ENCODE assay signal across 1 cellular context in genomic region chr6:26216886-26217713, GRCh38.
TF ChIP-seq lines count a peak whose summit lies in the region.

No MANE protein-coding gene starts in this region.

TF ChIP-seq in HepG2, 621 proteins besides CTCF, POLR2A, EP300 and RAD21 (continued from another document and continues in another):
- no peak for TF ChIP-seq FUBP1 (CRISPR knock-in tag; IDR thresholded peaks at IDR 0.05; ENCODE audit: borderline replicate concordance)
- TF ChIP-seq POGZ (CRISPR knock-in tag; IDR thresholded peaks at IDR 0.05), result peak; percentile 86
- TF ChIP-seq FOXM1 (CRISPR knock-in tag; IDR thresholded peaks at IDR 0.05), result no peak; the same call in 1 of the 2 replicates
- no peak; the same call in 1 of the 2 replicates for TF ChIP-seq ZNF432 (CRISPR knock-in tag; IDR thresholded peaks at IDR 0.05; ENCODE audit: borderline replicate concordance)
- TF ChIP-seq, protein P1, sequence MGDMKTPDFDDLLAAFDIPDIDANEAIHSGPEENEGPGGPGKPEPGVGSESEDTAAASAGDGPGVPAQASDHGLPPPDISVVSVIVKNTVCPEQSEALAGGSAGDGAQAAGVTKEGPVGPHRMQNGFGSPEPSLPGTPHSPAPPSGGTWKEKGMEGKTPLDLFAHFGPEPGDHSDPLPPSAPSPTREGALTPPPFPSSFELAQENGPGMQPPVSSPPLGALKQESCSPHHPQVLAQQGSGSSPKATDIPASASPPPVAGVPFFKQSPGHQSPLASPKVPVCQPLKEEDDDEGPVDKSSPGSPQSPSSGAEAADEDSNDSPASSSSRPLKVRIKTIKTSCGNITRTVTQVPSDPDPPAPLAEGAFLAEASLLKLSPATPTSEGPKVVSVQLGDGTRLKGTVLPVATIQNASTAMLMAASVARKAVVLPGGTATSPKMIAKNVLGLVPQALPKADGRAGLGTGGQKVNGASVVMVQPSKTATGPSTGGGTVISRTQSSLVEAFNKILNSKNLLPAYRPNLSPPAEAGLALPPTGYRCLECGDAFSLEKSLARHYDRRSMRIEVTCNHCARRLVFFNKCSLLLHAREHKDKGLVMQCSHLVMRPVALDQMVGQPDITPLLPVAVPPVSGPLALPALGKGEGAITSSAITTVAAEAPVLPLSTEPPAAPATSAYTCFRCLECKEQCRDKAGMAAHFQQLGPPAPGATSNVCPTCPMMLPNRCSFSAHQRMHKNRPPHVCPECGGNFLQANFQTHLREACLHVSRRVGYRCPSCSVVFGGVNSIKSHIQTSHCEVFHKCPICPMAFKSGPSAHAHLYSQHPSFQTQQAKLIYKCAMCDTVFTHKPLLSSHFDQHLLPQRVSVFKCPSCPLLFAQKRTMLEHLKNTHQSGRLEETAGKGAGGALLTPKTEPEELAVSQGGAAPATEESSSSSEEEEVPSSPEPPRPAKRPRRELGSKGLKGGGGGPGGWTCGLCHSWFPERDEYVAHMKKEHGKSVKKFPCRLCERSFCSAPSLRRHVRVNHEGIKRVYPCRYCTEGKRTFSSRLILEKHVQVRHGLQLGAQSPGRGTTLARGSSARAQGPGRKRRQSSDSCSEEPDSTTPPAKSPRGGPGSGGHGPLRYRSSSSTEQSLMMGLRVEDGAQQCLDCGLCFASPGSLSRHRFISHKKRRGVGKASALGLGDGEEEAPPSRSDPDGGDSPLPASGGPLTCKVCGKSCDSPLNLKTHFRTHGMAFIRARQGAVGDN (CRISPR knock-in tag; IDR thresholded peaks at IDR 0.05), result peak; percentile 72
- TF ChIP-seq GATAD2A (CRISPR knock-in tag; IDR thresholded peaks at IDR 0.05), result no peak; the same call in 1 of the 2 replicates
- TF ChIP-seq IKZF1 (IDR thresholded peaks at IDR 0.05), result no peak
- TF ChIP-seq SUZ12 (IDR thresholded peaks at IDR 0.05; ENCODE audit: low read depth, low read length), result no peak
- peak; percentile 67; the same call in 1 of the 2 replicates for TF ChIP-seq THAP11 (CRISPR knock-in tag; IDR thresholded peaks at IDR 0.05)
- no peak for TF ChIP-seq ZFP36 (IDR thresholded peaks at IDR 0.05; ENCODE audit: borderline replicate concordance, low read depth, low read length, partially characterized antibody)
- peak; percentile 40 for TF ChIP-seq ZSCAN21 (CRISPR knock-in tag; IDR thresholded peaks at IDR 0.05; ENCODE audit: borderline replicate concordance)
- no peak for TF ChIP-seq ZBTB2 (CRISPR knock-in tag; IDR thresholded peaks at IDR 0.05; ENCODE audit: low read depth)
- no peak for TF ChIP-seq ZMYM2 (CRISPR knock-in tag; IDR thresholded peaks at IDR 0.05)
- TF ChIP-seq ZNF496 (CRISPR knock-in tag; IDR thresholded peaks at IDR 0.05; ENCODE audit: insufficient replicate concordance), result no peak
- TF ChIP-seq NFE2L2 (IDR thresholded peaks at IDR 0.05; ENCODE audit: low read length), result no peak
- no peak; the same call in none of the 2 replicates for TF ChIP-seq RFXAP (CRISPR knock-in tag; IDR thresholded peaks at IDR 0.05; ENCODE audit: borderline replicate concordance)
- TF ChIP-seq JUN (CRISPR knock-in tag; IDR thresholded peaks at IDR 0.05), result peak; percentile 58; the same call in 1 of the 2 replicates
- TF ChIP-seq ATF6 (CRISPR knock-in tag; conservative IDR thresholded peaks at IDR 0.05), result 0 out of 2 replicates have a peak, but pooled peaks have one; percentile 4
- TF ChIP-seq ZNF788 (CRISPR knock-in tag; IDR thresholded peaks at IDR 0.05; ENCODE audit: borderline replicate concordance), result peak; percentile 86; the same call in 1 of the 2 replicates
- TF ChIP-seq, protein P2, sequence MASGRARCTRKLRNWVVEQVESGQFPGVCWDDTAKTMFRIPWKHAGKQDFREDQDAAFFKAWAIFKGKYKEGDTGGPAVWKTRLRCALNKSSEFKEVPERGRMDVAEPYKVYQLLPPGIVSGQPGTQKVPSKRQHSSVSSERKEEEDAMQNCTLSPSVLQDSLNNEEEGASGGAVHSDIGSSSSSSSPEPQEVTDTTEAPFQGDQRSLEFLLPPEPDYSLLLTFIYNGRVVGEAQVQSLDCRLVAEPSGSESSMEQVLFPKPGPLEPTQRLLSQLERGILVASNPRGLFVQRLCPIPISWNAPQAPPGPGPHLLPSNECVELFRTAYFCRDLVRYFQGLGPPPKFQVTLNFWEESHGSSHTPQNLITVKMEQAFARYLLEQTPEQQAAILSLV (CRISPR knock-in tag; IDR thresholded peaks at IDR 0.05; ENCODE audit: borderline replicate concordance), result peak; percentile 66; the same call in 1 of the 2 replicates
- TF ChIP-seq KAT7 (CRISPR knock-in tag; IDR thresholded peaks at IDR 0.05; ENCODE audit: borderline replicate concordance), result peak; percentile 84
- no peak for TF ChIP-seq ZNF383 (CRISPR knock-in tag; IDR thresholded peaks at IDR 0.05; ENCODE audit: borderline replicate concordance)
- peak; percentile 67; the same call in 1 of the 2 replicates for TF ChIP-seq NFKB2 (CRISPR knock-in tag; IDR thresholded peaks at IDR 0.05; ENCODE audit: borderline replicate concordance)
- peak; percentile 45; the same call in 1 of the 2 replicates for TF ChIP-seq SMAD9 (CRISPR knock-in tag; IDR thresholded peaks at IDR 0.05)
- TF ChIP-seq YY1 (IDR thresholded peaks at IDR 0.05; ENCODE audit: insufficient read depth, insufficient replicate concordance, low read depth, low read length), result no peak
- 0 out of 2 replicates have a peak, but pooled peaks have one; percentile 16 for TF ChIP-seq ATF2 (CRISPR knock-in tag; IDR thresholded peaks at IDR 0.05)
- peak; percentile 95 for TF ChIP-seq POLR2G (IDR thresholded peaks at IDR 0.05; ENCODE audit: low read depth, low read length)
- no peak; the same call in 1 of the 2 replicates for TF ChIP-seq KMT2B (CRISPR knock-in tag; IDR thresholded peaks at IDR 0.05)
- TF ChIP-seq SIN3B (IDR thresholded peaks at IDR 0.05; ENCODE audit: low read length), result 0 out of 2 replicates have a peak, but pooled peaks have one; percentile 13
- 0 out of 2 replicates have a peak, but pooled peaks have one; percentile 21 for TF ChIP-seq ZNF362 (CRISPR knock-in tag; IDR thresholded peaks at IDR 0.05; ENCODE audit: borderline replicate concordance)
- TF ChIP-seq SALL1 (CRISPR knock-in tag; IDR thresholded peaks at IDR 0.05), result peak; percentile 89
- 0 out of 2 replicates have a peak, but pooled peaks have one; percentile 40 for TF ChIP-seq FOXO1 (CRISPR knock-in tag; IDR thresholded peaks at IDR 0.05)
- TF ChIP-seq ZFP62 (CRISPR knock-in tag; IDR thresholded peaks at IDR 0.05), result no peak
- no peak for TF ChIP-seq ADNP (CRISPR knock-in tag; IDR thresholded peaks at IDR 0.05)
- TF ChIP-seq WIZ (CRISPR knock-in tag; IDR thresholded peaks at IDR 0.05), result no peak
- TF ChIP-seq SKI (IDR thresholded peaks at IDR 0.05; ENCODE audit: partially characterized antibody), result peak; percentile 24
- TF ChIP-seq ZSCAN30 (CRISPR knock-in tag; IDR thresholded peaks at IDR 0.05), result peak; percentile 82; the same call in 1 of the 2 replicates
- peak; percentile 98 for TF ChIP-seq ARID2 (CRISPR knock-in tag; IDR thresholded peaks at IDR 0.05; ENCODE audit: borderline replicate concordance)
- no peak for TF ChIP-seq FOXP1 (IDR thresholded peaks at IDR 0.05)
- no peak for TF ChIP-seq FOXP1 (CRISPR knock-in tag; IDR thresholded peaks at IDR 0.05)
- TF ChIP-seq, protein P3, sequence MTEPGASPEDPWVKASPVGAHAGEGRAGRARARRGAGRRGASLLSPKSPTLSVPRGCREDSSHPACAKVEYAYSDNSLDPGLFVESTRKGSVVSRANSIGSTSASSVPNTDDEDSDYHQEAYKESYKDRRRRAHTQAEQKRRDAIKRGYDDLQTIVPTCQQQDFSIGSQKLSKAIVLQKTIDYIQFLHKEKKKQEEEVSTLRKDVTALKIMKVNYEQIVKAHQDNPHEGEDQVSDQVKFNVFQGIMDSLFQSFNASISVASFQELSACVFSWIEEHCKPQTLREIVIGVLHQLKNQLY (CRISPR knock-in tag; IDR thresholded peaks at IDR 0.05), result no peak
- TF ChIP-seq, protein P4, sequence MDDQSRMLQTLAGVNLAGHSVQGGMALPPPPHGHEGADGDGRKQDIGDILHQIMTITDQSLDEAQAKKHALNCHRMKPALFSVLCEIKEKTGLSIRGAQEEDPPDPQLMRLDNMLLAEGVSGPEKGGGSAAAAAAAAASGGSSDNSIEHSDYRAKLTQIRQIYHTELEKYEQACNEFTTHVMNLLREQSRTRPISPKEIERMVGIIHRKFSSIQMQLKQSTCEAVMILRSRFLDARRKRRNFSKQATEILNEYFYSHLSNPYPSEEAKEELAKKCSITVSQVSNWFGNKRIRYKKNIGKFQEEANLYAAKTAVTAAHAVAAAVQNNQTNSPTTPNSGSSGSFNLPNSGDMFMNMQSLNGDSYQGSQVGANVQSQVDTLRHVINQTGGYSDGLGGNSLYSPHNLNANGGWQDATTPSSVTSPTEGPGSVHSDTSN (CRISPR knock-in tag; IDR thresholded peaks at IDR 0.05; ENCODE audit: borderline replicate concordance), result no peak
- TF ChIP-seq MAZ (IDR thresholded peaks at IDR 0.05; ENCODE audit: borderline replicate concordance, low read depth, low read length), result no peak
- TF ChIP-seq MAZ (CRISPR knock-in tag; IDR thresholded peaks at IDR 0.05; ENCODE audit: low read depth), result peak; percentile 40; the same call in 1 of the 2 replicates
- TF ChIP-seq ZFAT (CRISPR knock-in tag; conservative IDR thresholded peaks at IDR 0.05), result no peak
- no peak for TF ChIP-seq ZNF30 (CRISPR knock-in tag; IDR thresholded peaks at IDR 0.05)
- TF ChIP-seq MAFF (IDR thresholded peaks at IDR 0.05; ENCODE audit: low read depth, low read length), result no peak
- peak; percentile 84; the same call in 1 of the 2 replicates for TF ChIP-seq ZNF691 (CRISPR knock-in tag; IDR thresholded peaks at IDR 0.05; ENCODE audit: borderline replicate concordance, low read depth)
- 0 out of 2 replicates have a peak, but pooled peaks have one; percentile 28 for TF ChIP-seq TSC22D2 (CRISPR knock-in tag; IDR thresholded peaks at IDR 0.05; ENCODE audit: borderline replicate concordance)
- TF ChIP-seq GTF2F1 (IDR thresholded peaks at IDR 0.05; ENCODE audit: low read length), result peak; percentile 13; the same call in 1 of the 2 replicates
- peak; percentile 83; the same call in 1 of the 2 replicates for TF ChIP-seq HNRNPL (IDR thresholded peaks at IDR 0.05; ENCODE audit: low read depth, low read length)
- TF ChIP-seq PPARG (CRISPR knock-in tag; conservative IDR thresholded peaks at IDR 0.05), result peak; percentile 43; the same call in 1 of the 2 replicates
- no peak for TF ChIP-seq ZNF660 (CRISPR knock-in tag; IDR thresholded peaks at IDR 0.05; ENCODE audit: borderline replicate concordance, low read depth)
